In genomic region chr6:5499644-5500306, GRCh38 we compare ENCODE assay signal across 11 cellular contexts.
A peak's percentile ranks its signal among the peaks of the same experiment; 100 is the strongest.
DNase-seq lines count a peak whose midpoint lies in the region; ATAC-seq lines count a peak whose summit lies in the region.
"Had no signal": no experiment of that assay in that cellular context is flagged by ENCODE, and none has a peak within 500 bp of the region (broad histone marks: within the 10 kb centered on the region; RNA-seq: fewer than 3 reads in every experiment).

No MANE protein-coding gene starts in this region.

- no peak overlapping the region for H3K27ac Mint-ChIP-seq in stimulated activated naive CD8-positive, alpha-beta T cell treated with anti-CD3 and anti-CD28 coated beads, Interleukin-15, amount 100 ng/mL, for 72 hours
- H3K27ac Mint-ChIP-seq in activated CD4-positive, alpha-beta memory T cell treated with anti-CD3 and anti-CD28 coated beads for 36 hours, result peak overlapping the region; percentile 79
- peak overlapping the region in 1 of 2 donors; percentile 76 for H3K27ac Mint-ChIP-seq in effector memory CD8-positive, alpha-beta T cell

- no peak overlapping the region for H3K4me3 Mint-ChIP-seq in stimulated activated naive CD8-positive, alpha-beta T cell treated with anti-CD3 and anti-CD28 coated beads, Interleukin-15, amount 100 ng/mL, for 72 hours
- no peak overlapping the region for H3K4me3 Mint-ChIP-seq in activated CD4-positive, alpha-beta memory T cell treated with anti-CD3 and anti-CD28 coated beads for 36 hours
- H3K4me3 Mint-ChIP-seq in effector memory CD8-positive, alpha-beta T cell, result peak overlapping the region in 1 of 2 donors; percentile 72

- no peaks in the 10 kb centered on the region for H3K9me3 Mint-ChIP-seq in stimulated activated naive CD8-positive, alpha-beta T cell treated with anti-CD3 and anti-CD28 coated beads, Interleukin-15, amount 100 ng/mL, for 72 hours
- no peaks in the 10 kb centered on the region for H3K9me3 Mint-ChIP-seq in activated CD4-positive, alpha-beta memory T cell treated with anti-CD3 and anti-CD28 coated beads for 36 hours
- no peaks in the 10 kb centered on the region for H3K9me3 Mint-ChIP-seq in effector memory CD8-positive, alpha-beta T cell

- CTCF ChIA-PET in activated CD4-positive, alpha-beta memory T cell treated with anti-CD3 and anti-CD28 coated beads for 36 hours (lab: Charles Lee), result interaction anchor here (0.8 kb wide), 1 partner anchor 30 kb away, joined by 3 read pairs; no protein-coding TSS in a partner anchor

- no peak for DNase-seq in stimulated activated naive CD8-positive, alpha-beta T cell treated with anti-CD3 and anti-CD28 coated beads, Interleukin-15, Interleukin-2, amounts not matched to agents 100 U/mL and 50 U/mL, for 24 hours
- DNase-seq in stimulated activated naive CD8-positive, alpha-beta T cell treated with anti-CD3 and anti-CD28 coated beads, Interleukin-15, amount 100 ng/mL, for 72 hours, result no peak
- no peak for DNase-seq in activated CD4-positive, alpha-beta memory T cell treated with anti-CD3 and anti-CD28 coated beads for 36 hours
- peak; percentile 33 for DNase-seq in globus pallidus (ENCODE audit: low spot score)
- no peak for DNase-seq in OCI-M2 (lab: John Stamatoyannopoulos, UW; ENCODE audit: unreplicated experiment)
- no peak for DNase-seq in effector memory CD8-positive, alpha-beta T cell
- no peak for DNase-seq in NK-92 treated with Interleukin-12 subunit alpha and Interleukin-12 subunit beta, amount 100 ng/mL, for 24 hours (lab: John Stamatoyannopoulos, UW)
- DNase-seq: COR-L47, kidney glomerular epithelial cell, T1000 had no signal

- peaks cover 18% of the 10 kb centered on the region for H3K4me1 Mint-ChIP-seq in stimulated activated naive CD8-positive, alpha-beta T cell treated with anti-CD3 and anti-CD28 coated beads, Interleukin-15, amount 100 ng/mL, for 72 hours
- H3K4me1 Mint-ChIP-seq in activated CD4-positive, alpha-beta memory T cell treated with anti-CD3 and anti-CD28 coated beads for 36 hours (ENCODE audit: low read depth), result peaks cover 29% of the 10 kb centered on the region
- H3K4me1 Mint-ChIP-seq in effector memory CD8-positive, alpha-beta T cell (ENCODE audit: low read depth in 2 of 2), result peaks cover 3 to 23% of the 10 kb centered on the region in 2 donors

- ATAC-seq in stimulated activated naive CD8-positive, alpha-beta T cell treated with anti-CD3 and anti-CD28 coated beads, Interleukin-15, Interleukin-2, amounts not matched to agents 100 U/mL and 50 U/mL, for 24 hours, result peak; percentile 63
- no peak for ATAC-seq in stimulated activated naive CD8-positive, alpha-beta T cell treated with anti-CD3 and anti-CD28 coated beads, Interleukin-15, amount 100 ng/mL, for 72 hours
- ATAC-seq in effector memory CD8-positive, alpha-beta T cell (replicated peaks), result no peak
- ATAC-seq in HG02763 (IDR thresholded peaks at IDR 0.05; ENCODE audit: unreplicated experiment), result no peak

- POLR2A ChIA-PET in activated CD4-positive, alpha-beta memory T cell treated with anti-CD3 and anti-CD28 coated beads for 36 hours (lab: Charles Lee), result no interaction called here

- H3K27me3 Mint-ChIP-seq in stimulated activated naive CD8-positive, alpha-beta T cell treated with anti-CD3 and anti-CD28 coated beads, Interleukin-15, amount 100 ng/mL, for 72 hours, result no peaks in the 10 kb centered on the region
- no peaks in the 10 kb centered on the region for H3K27me3 Mint-ChIP-seq in activated CD4-positive, alpha-beta memory T cell treated with anti-CD3 and anti-CD28 coated beads for 36 hours
- H3K27me3 Mint-ChIP-seq in effector memory CD8-positive, alpha-beta T cell, result no peaks in the 10 kb centered on the region

- peaks cover 14% of the 10 kb centered on the region for H3K36me3 Mint-ChIP-seq in activated CD4-positive, alpha-beta memory T cell treated with anti-CD3 and anti-CD28 coated beads for 36 hours
- H3K36me3 Mint-ChIP-seq in effector memory CD8-positive, alpha-beta T cell (ENCODE audit: insufficient read depth), result peaks cover 4% of the 10 kb centered on the region

- intact Hi-C loops in activated CD4-positive, alpha-beta memory T cell treated with anti-CD3 and anti-CD28 coated beads for 36 hours (cut with micrococcal nuclease), result loop anchor here (1.0 kb wide), 1 partner anchor 18 kb away; no protein-coding TSS in a partner anchor
